In genomic region chr2:151032741-151033152, GRCh38 we compare ENCODE assay signal across 15 cellular contexts.
DNase-seq lines count a peak whose midpoint lies in the region; ATAC-seq and TF ChIP-seq lines count a peak whose summit lies in the region.
"Had no signal": no experiment of that assay in that cellular context is flagged by ENCODE, and none has a peak within 500 bp of the region (broad histone marks: within the 10 kb centered on the region; RNA-seq: fewer than 3 reads in every experiment).

No MANE protein-coding gene starts in this region.

- CTCF ChIA-PET in OCI-LY7 (lab: Charles Lee; ENCODE audit: unreplicated experiment), result no interaction called here

- intact Hi-C loops in mucosa of descending colon (cut with DNase I, micrococcal nuclease), result no loop called here
- intact Hi-C loops in OCI-LY7 (cut with micrococcal nuclease; ENCODE audit: unreplicated experiment), result no loop called here

- H3K27me3 Mint-ChIP-seq in chondrocyte (ENCODE audit: low read depth), result no peaks in the 10 kb centered on the region

- H2AFZ ChIP-seq in OCI-LY7 (ENCODE audit: low read length), result no peak overlapping the region

- no peaks in the 10 kb centered on the region for H3K27me3 ChIP-seq in effector memory CD4-positive, alpha-beta T cell (replicated peaks; ENCODE audit: control insufficient read depth, insufficient read depth, low read length, poor library complexity, severe bottlenecking)

- POLR2A ChIA-PET in OCI-LY7 (lab: Charles Lee), result no interaction called here

- H4K20me1 ChIP-seq in OCI-LY7 (ENCODE audit: insufficient read depth, low read length), result no peaks in the 10 kb centered on the region

- no peak overlapping the region for H3K4me3 ChIP-seq in mucosa of descending colon
- no peak overlapping the region for H3K4me3 ChIP-seq in OCI-LY7 (ENCODE audit: low read depth, low read length, poor library complexity, severe bottlenecking)
- no peak overlapping the region for H3K4me3 ChIP-seq in effector memory CD4-positive, alpha-beta T cell (ENCODE audit: insufficient read depth, low read depth, low read length, poor library complexity, severe bottlenecking)

- H3K4me3 Mint-ChIP-seq in chondrocyte (ENCODE audit: unreplicated experiment), result no peak overlapping the region
- H3K4me3 Mint-ChIP-seq: activated T-cell treated with anti-CD3 and anti-CD28 coated beads, Interleukin-2, amount 50 U/mL, for 4 hours; natural killer cell had no signal

- H3K9me2 ChIP-seq in OCI-LY7 (ENCODE audit: insufficient read depth, low read length), result no peaks in the 10 kb centered on the region

- peaks cover 31% of the 10 kb centered on the region for H3K4me1 Mint-ChIP-seq in chondrocyte (ENCODE audit: low read depth)
- H3K4me1 Mint-ChIP-seq: natural killer cell had no signal

- H3K4me1 ChIP-seq in mucosa of descending colon (ENCODE audit: low read depth) (no peaks in the 10 kb centered on the region), OCI-LY7 (ENCODE audit: insufficient read depth, low read length, poor library complexity, severe bottlenecking) (no peaks in the 10 kb centered on the region)
- H3K4me1 ChIP-seq in effector memory CD4-positive, alpha-beta T cell (ENCODE audit: control insufficient read depth, insufficient read depth, low read length, poor library complexity, severe bottlenecking), result no peaks in the 10 kb centered on the region

- H3K79me2 ChIP-seq in OCI-LY7 (ENCODE audit: insufficient read depth, low read depth, low read length), result no peaks in the 10 kb centered on the region

- peak overlapping the region; percentile 22 for H3K27ac Mint-ChIP-seq in chondrocyte (ENCODE audit: unreplicated experiment)
- H3K27ac Mint-ChIP-seq: natural killer cell had no signal

- no peak for TF ChIP-seq CTCF in chondrocyte (IDR thresholded peaks at IDR 0.05)
- TF ChIP-seq CTCF in mucosa of descending colon (IDR thresholded peaks at IDR 0.05), result no peak
- no peak for TF ChIP-seq CTCF in OCI-LY7 (conservative IDR thresholded peaks at IDR 0.05; ENCODE audit: low read length)

- H3K9me3 Mint-ChIP-seq in chondrocyte (ENCODE audit: low read depth), result peaks cover 3% of the 10 kb centered on the region
- H3K9me3 Mint-ChIP-seq: activated T-cell treated with anti-CD3 and anti-CD28 coated beads, Interleukin-2, amount 50 U/mL, for 4 hours; natural killer cell had no signal

- no peak overlapping the region for H3K4me2 ChIP-seq in OCI-LY7 (ENCODE audit: low read length)

- H3K27ac ChIP-seq in OCI-LY7 (ENCODE audit: low read depth, low read length, poor library complexity, severe bottlenecking), result no peak overlapping the region
- no peak overlapping the region for H3K27ac ChIP-seq in effector memory CD4-positive, alpha-beta T cell (ENCODE audit: insufficient read depth, low read length, poor library complexity, severe bottlenecking)

- H3K36me3 ChIP-seq in mucosa of descending colon (ENCODE audit: low read depth) (no peaks in the 10 kb centered on the region), OCI-LY7 (ENCODE audit: insufficient read depth, low read length) (no peaks in the 10 kb centered on the region)
- H3K36me3 ChIP-seq in effector memory CD4-positive, alpha-beta T cell (ENCODE audit: control insufficient read depth, insufficient read depth, low read length), result no peaks in the 10 kb centered on the region

- no peaks in the 10 kb centered on the region for H3K36me3 Mint-ChIP-seq in chondrocyte (ENCODE audit: low read depth)
- H3K36me3 Mint-ChIP-seq: natural killer cell had no signal

- peak; percentile 47 for DNase-seq in ELR (ENCODE audit: low read depth)
- DNase-seq in NCI-H2171 treated with DMSO at 0.1 percent for 48 hours (lab: John Stamatoyannopoulos, UW), result peak; percentile 99
- DNase-seq in chondrocyte (ENCODE audit: low spot score), result no peak
- DNase-seq in mucosa of descending colon, result no peak
- no peak for DNase-seq in UCSD-AML1 (lab: John Stamatoyannopoulos, UW; ENCODE audit: unreplicated experiment)
- no peak for DNase-seq in medulla oblongata (ENCODE audit: extremely low spot score)
- DNase-seq in OCI-LY7 (ENCODE audit: low spot score), result no peak
- DNase-seq in effector memory CD4-positive, alpha-beta T cell, result no peak
- DNase-seq: activated T-cell treated with anti-CD3 and anti-CD28 coated beads, Interleukin-2, amount 50 U/mL, for 4 hours; aorta; erythroblast; kidney; natural killer cell; NCI-H1092 treated with DMSO at 0.1 percent for 48 hours had no signal

- peak; percentile 14 for ATAC-seq in mucosa of descending colon
- ATAC-seq: activated CD4-positive, CD25-positive, alpha-beta regulatory T cell treated with anti-CD3 and anti-CD28 coated beads, Interleukin-2, amount 50 U/mL, for 24 hours; activated T-cell treated with anti-CD3 and anti-CD28 coated beads, Interleukin-2, amount 50 U/mL, for 4 hours; natural killer cell had no signal

- BruUV-seq in OCI-LY7 (replicated peaks; lab: Mats Ljungman, UMichigan), result no TSS peak

- H3K9me3 ChIP-seq in mucosa of descending colon (no peaks in the 10 kb centered on the region), OCI-LY7 (ENCODE audit: low read length) (no peaks in the 10 kb centered on the region)
- H3K9me3 ChIP-seq in effector memory CD4-positive, alpha-beta T cell (ENCODE audit: control insufficient read depth, low read length), result no peaks in the 10 kb centered on the region

Comparison
In these comparisons a context has a peak if more than half of its experiments do, and no peak if none do; other contexts are left out.
1. DNase-seq: peak in ELR (single experiment) and NCI-H2171 treated with DMSO at 0.1 percent for 48 hours (single experiment); none in chondrocyte (single experiment), mucosa of descending colon (0 of 3), UCSD-AML1 (single experiment), medulla oblongata (single experiment), OCI-LY7 (single experiment) and effector memory CD4-positive, alpha-beta T cell (0 of 3).